In genomic region chr6:52663120-52663934, GRCh38 we compare ENCODE assay signal across 8 cellular contexts. TPM values are rescaled to one million over a fixed set of nuclear protein-coding genes. Genes with fewer than 3 reads are reported as not detected.
DNase-seq lines count a peak whose midpoint lies in the region; ATAC-seq and TF ChIP-seq lines count a peak whose summit lies in the region.

No MANE protein-coding gene starts in this region.

- H3K27ac ChIP-seq in CD4-positive, alpha-beta T cell (ENCODE audit: low read depth, low read length) = no peak overlapping the region
- H3K27ac ChIP-seq in HUES48 (ENCODE audit: low read depth, low read length) = no peak overlapping the region
- H3K27ac ChIP-seq in OCI-LY1 (ENCODE audit: low read depth, low read length, poor library complexity, severe bottlenecking) = peak overlapping the region; percentile 38
- H3K27ac ChIP-seq in thyroid gland = no peak overlapping the region

- DNase-seq in CD4-positive, alpha-beta T cell = peak; percentile 29 to 59 (median 42)
- DNase-seq in activated T-cell treated with anti-CD3 and anti-CD28 coated beads, Interleukin-2, amount 50 U/mL, for 1 hour = peak; percentile 32
- DNase-seq in fibroblast of pulmonary artery (ENCODE audit: low read depth) (peak; percentile 87), thyroid gland (peak; percentile 39 to 60)

- no peak overlapping the region for H3K4me3 Mint-ChIP-seq in CD4-positive, alpha-beta T cell
- H3K4me3 Mint-ChIP-seq in nephron = no peak overlapping the region

- peaks cover 10% of the 10 kb centered on the region for H3K79me2 ChIP-seq in OCI-LY1 (ENCODE audit: insufficient read depth, low read length)

- no peaks in the 10 kb centered on the region; the same call in 1 of the 2 replicates for H3F3A ChIP-seq in OCI-LY1 (ENCODE audit: insufficient read depth, low read length)

- H4K20me1 ChIP-seq in OCI-LY1 (ENCODE audit: insufficient read depth, low read length) = no peaks in the 10 kb centered on the region

- H3K9ac ChIP-seq in HUES48 (ENCODE audit: low read depth, low read length) (no peak overlapping the region; the same call in 1 of the 2 replicates), OCI-LY1 (ENCODE audit: low read length) (peak overlapping the region; percentile 86)

- peak overlapping the region; percentile 62; the same call in 1 of the 2 replicates for H2AFZ ChIP-seq in OCI-LY1 (ENCODE audit: low read length)

- no peaks in the 10 kb centered on the region for H3K9me2 ChIP-seq in OCI-LY1 (ENCODE audit: low read depth, low read length)

- ATAC-seq in CD4-positive, alpha-beta T cell (ENCODE audit: poor library complexity) = peak; percentile 78
- peak; percentile 25 for ATAC-seq in GM19397 (IDR thresholded peaks at IDR 0.05; ENCODE audit: unreplicated experiment)

- no peaks in the 10 kb centered on the region for H3K9me3 ChIP-seq in CD4-positive, alpha-beta T cell (ENCODE audit: control insufficient read depth, low read length)
- H3K9me3 ChIP-seq in HUES48 (ENCODE audit: control insufficient read depth, insufficient read depth, low read length) (no peaks in the 10 kb centered on the region), OCI-LY1 (ENCODE audit: low read length) (no peaks in the 10 kb centered on the region), thyroid gland (no peaks in the 10 kb centered on the region)

- POLR2A ChIA-PET in CD4-positive, alpha-beta T cell (lab: Charles Lee) = interaction anchor here (0.6 to 2.0 kb wide), 6 partner anchors 11 to 379 kb away, joined by 3 to 5 read pairs (median 4); partner anchors contain the start of gene MCM3

- TF ChIP-seq CTCF in CD4-positive, alpha-beta T cell (IDR thresholded peaks at IDR 0.05) = peak; percentile 89
- peak; percentile 89 for TF ChIP-seq CTCF in OCI-LY1 (IDR thresholded peaks at IDR 0.05; ENCODE audit: low read length)
- TF ChIP-seq CTCF in fibroblast of pulmonary artery (IDR thresholded peaks at IDR 0.05; ENCODE audit: low read length, missing control alignments) = peak; percentile 88
- TF ChIP-seq CTCF in nephron (IDR thresholded peaks at IDR 0.05; ENCODE audit: unreplicated experiment in 3 of 3) = peak; percentile 91 to 98 (median 96)
- TF ChIP-seq CTCF in thyroid gland (IDR thresholded peaks at IDR 0.05) = peak; percentile 74 to 96 (median 90)

- H3K27me3 ChIP-seq in CD4-positive, alpha-beta T cell (ENCODE audit: control insufficient read depth, insufficient read depth, low read length) = peaks cover 6% of the 10 kb centered on the region
- H3K27me3 ChIP-seq in HUES48 (ENCODE audit: control insufficient read depth, insufficient read depth, low read length) (peaks cover 11% of the 10 kb centered on the region), OCI-LY1 (ENCODE audit: insufficient read depth, low read length) (no peaks in the 10 kb centered on the region), thyroid gland (no peaks in the 10 kb centered on the region)

- H3K4me3 ChIP-seq in HUES48 (ENCODE audit: low read depth, low read length) (peak overlapping the region; percentile 76), OCI-LY1 (ENCODE audit: low read depth, low read length, poor library complexity, severe bottlenecking) (peak overlapping the region; percentile 79), fibroblast of pulmonary artery (replicated peaks; ENCODE audit: low read depth, low read length) (peak overlapping the region; percentile 71), thyroid gland (replicated peaks in 1 of 3) (peak overlapping the region in 2 of 3 donors; percentile 71)

- H3K4me2 ChIP-seq in OCI-LY1 (ENCODE audit: low read length) = peak overlapping the region; percentile 86

- TF ChIP-seq POLR2A in thyroid gland (IDR thresholded peaks at IDR 0.05) = no peak

- no peak overlapping the region for H3K27ac Mint-ChIP-seq in CD4-positive, alpha-beta T cell
- no peak overlapping the region for H3K27ac Mint-ChIP-seq in nephron

- H3K4me1 Mint-ChIP-seq in CD4-positive, alpha-beta T cell (ENCODE audit: low read depth) = no peaks in the 10 kb centered on the region
- peaks cover 4% of the 10 kb centered on the region for H3K4me1 Mint-ChIP-seq in nephron

- WGBS in thyroid gland, 2 donors = 20 to 21% methylated on average over 12 of the region's 12 CpGs

- intact Hi-C loops in CD4-positive, alpha-beta T cell (cut with DNase I, micrococcal nuclease) = loop anchor here (1.0 to 10.0 kb wide), 14 partner anchors 11 to 1131 kb away; partner anchors contain the start of genes GCLC (in 1 of the 2), LRRC1 (in 1 of the 2), PAQR8 (in 1 of the 2) and TRAM2 (in 1 of the 2)
- intact Hi-C loops in thyroid gland (cut with DNase I) = loop anchor here (2.0 to 10.0 kb wide), 3 partner anchors 66 to 247 kb away; no protein-coding TSS in a partner anchor

- CTCF ChIA-PET in CD4-positive, alpha-beta T cell (lab: Charles Lee) = interaction anchor here (0.6 to 3.4 kb wide), 6 partner anchors 12 to 301 kb away, joined by 3 to 18 read pairs (median 4); partner anchors contain the start of gene PAQR8

- peaks cover 15% of the 10 kb centered on the region for H3K4me1 ChIP-seq in HUES48 (ENCODE audit: control insufficient read depth, insufficient read depth, low read length)
- peaks cover 66% of the 10 kb centered on the region for H3K4me1 ChIP-seq in OCI-LY1 (ENCODE audit: insufficient read depth, low read length, severe bottlenecking)
- H3K4me1 ChIP-seq in thyroid gland = peaks cover 0 to 12% of the 10 kb centered on the region in 2 donors

- H3K36me3 ChIP-seq in HUES48 (ENCODE audit: control insufficient read depth, insufficient read depth, low read length) = peaks cover 12% of the 10 kb centered on the region
- peaks cover 11% of the 10 kb centered on the region; the same call in 1 of the 2 replicates for H3K36me3 ChIP-seq in OCI-LY1 (ENCODE audit: insufficient read depth, low read length)
- H3K36me3 ChIP-seq in thyroid gland = no peaks in the 10 kb centered on the region

- no peaks in the 10 kb centered on the region for H3K9me3 Mint-ChIP-seq in CD4-positive, alpha-beta T cell
- no peaks in the 10 kb centered on the region for H3K9me3 Mint-ChIP-seq in nephron

- no peaks in the 10 kb centered on the region for H3K27me3 Mint-ChIP-seq in CD4-positive, alpha-beta T cell
- H3K27me3 Mint-ChIP-seq in nephron (ENCODE audit: low read depth) = no peaks in the 10 kb centered on the region

- no peaks in the 10 kb centered on the region for H3K36me3 Mint-ChIP-seq in CD4-positive, alpha-beta T cell (ENCODE audit: low read depth)
- peaks cover 9% of the 10 kb centered on the region for H3K36me3 Mint-ChIP-seq in nephron (ENCODE audit: low read depth)

RNA-seq across cellular contexts. Expression of gene TMEM14A, which starts 7.6 kb away (rescaled TPM):
- 1 to 10 TPM; 3.4 TPM for total RNA-seq in CD4-positive, alpha-beta T cell
- total RNA-seq in thyroid gland = 10 to 100 TPM; 15.3 to 43.0 (median 27.1) TPM

Comparison
In these comparisons a context has a peak if more than half of its experiments do, and no peak if none do; other contexts are left out.
1. DNase-seq: peak in every context shown above with its lines; median percentile 87 in fibroblast of pulmonary artery; 50 in thyroid gland; 42 in CD4-positive, alpha-beta T cell; 32 in activated T-cell treated with anti-CD3 and anti-CD28 coated beads, Interleukin-2, amount 50 U/mL, for 1 hour.